ENCODE assay signal across 7 cellular contexts in the genomic region with DNA sequence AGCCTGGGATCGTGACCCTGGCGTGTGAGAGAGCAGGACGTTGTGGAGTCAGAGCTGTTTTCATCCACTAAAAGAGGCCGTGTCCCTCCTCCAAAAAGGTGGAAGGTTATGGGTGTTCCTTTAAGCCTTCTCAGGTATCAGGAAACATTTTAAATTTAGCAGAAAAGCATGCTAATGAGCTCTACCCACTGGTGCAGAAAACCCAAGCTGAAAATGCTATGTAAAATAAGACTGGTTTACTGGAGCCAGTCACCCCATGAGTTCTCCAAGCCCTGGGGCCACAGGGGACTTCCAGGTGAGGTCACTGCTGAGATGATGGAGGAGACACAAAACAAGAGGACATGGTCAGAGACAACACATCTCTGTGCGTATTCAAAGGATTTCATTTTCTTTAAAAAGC. TPM values are rescaled to one million over a fixed set of nuclear protein-coding genes. Genes with fewer than 3 reads are reported as not detected.
DNase-seq lines count a peak whose midpoint lies in the region; ATAC-seq and TF ChIP-seq lines count a peak whose summit lies in the region.

No MANE protein-coding gene starts in this region.

- peaks cover 72% of the 10 kb centered on the region for H3K36me3 Mint-ChIP-seq in activated CD8-positive, alpha-beta T cell treated with anti-CD3 and anti-CD28 coated beads, Interleukin-2, amount 10 ng/mL, durations not matched to agents 7 days and 5 days (ENCODE audit: low read depth)

- H3K9me3 ChIP-seq in BE2C, result no peaks in the 10 kb centered on the region

- H3K4me1 Mint-ChIP-seq in activated CD8-positive, alpha-beta T cell treated with anti-CD3 and anti-CD28 coated beads, Interleukin-2, amount 10 ng/mL, durations not matched to agents 7 days and 5 days (ENCODE audit: low read depth), result peaks cover 17% of the 10 kb centered on the region

- H3K36me3 ChIP-seq in BE2C, result peaks cover 50% of the 10 kb centered on the region

- no peak overlapping the region for H3K4me3 ChIP-seq in BE2C (ENCODE audit: low read depth, low read length)

- no peaks in the 10 kb centered on the region for H3K27me3 Mint-ChIP-seq in activated CD8-positive, alpha-beta T cell treated with anti-CD3 and anti-CD28 coated beads, Interleukin-2, amount 10 ng/mL, durations not matched to agents 7 days and 5 days (ENCODE audit: low read depth)

- H3K27ac Mint-ChIP-seq in activated CD8-positive, alpha-beta T cell treated with anti-CD3 and anti-CD28 coated beads, Interleukin-2, amount 10 ng/mL, durations not matched to agents 7 days and 5 days, result peak overlapping the region; percentile 63

- TF ChIP-seq CTCF in BE2C (IDR thresholded peaks at IDR 0.05; ENCODE audit: low read depth, low read length), result no peak

- no peak overlapping the region for H3K4me3 Mint-ChIP-seq in activated CD8-positive, alpha-beta T cell treated with anti-CD3 and anti-CD28 coated beads, Interleukin-2, amount 10 ng/mL, durations not matched to agents 7 days and 5 days

- no peaks in the 10 kb centered on the region for H3K4me1 ChIP-seq in BE2C

- no peak for DNase-seq in activated CD8-positive, alpha-beta T cell treated with anti-CD3 and anti-CD28 coated beads, Interleukin-2, amount 10 ng/mL, durations not matched to agents 7 days and 5 days
- DNase-seq in renal cortical epithelial cell (ENCODE audit: low read depth), result peak; percentile 95
- DNase-seq in AG08395 (ENCODE audit: low spot score), result no peak
- no peak for DNase-seq in BE2C

- ATAC-seq in GM18520 (IDR thresholded peaks at IDR 0.05; ENCODE audit: unreplicated experiment) (peak; percentile 44), HG02610 (IDR thresholded peaks at IDR 0.05; ENCODE audit: unreplicated experiment) (peak; percentile 78), HG03469 (IDR thresholded peaks at IDR 0.05; ENCODE audit: unreplicated experiment) (no peak)
- no peak for ATAC-seq in activated CD8-positive, alpha-beta T cell treated with anti-CD3 and anti-CD28 coated beads, Interleukin-2, amount 10 ng/mL, durations not matched to agents 7 days and 5 days

- POLR2A ChIA-PET in activated CD8-positive, alpha-beta T cell treated with anti-CD3 and anti-CD28 coated beads, Interleukin-2, amount 10 ng/mL, durations not matched to agents 7 days and 5 days (lab: Charles Lee), result interaction anchor here (1.0 to 2.2 kb wide), 2 partner anchors 14 to 30 kb away, joined by 3 to 9 read pairs; partner anchors contain the start of gene PRKAB1

- CTCF ChIA-PET in activated CD8-positive, alpha-beta T cell treated with anti-CD3 and anti-CD28 coated beads, Interleukin-2, amount 10 ng/mL, durations not matched to agents 7 days and 5 days (lab: Charles Lee), result interaction anchor here (0.7 to 3.5 kb wide), 4 partner anchors 10 to 98 kb away, joined by 3 to 23 read pairs (median 4); partner anchors contain the start of gene PRKAB1

- no peaks in the 10 kb centered on the region for H3K27me3 ChIP-seq in BE2C

- H3K9me3 Mint-ChIP-seq in activated CD8-positive, alpha-beta T cell treated with anti-CD3 and anti-CD28 coated beads, Interleukin-2, amount 10 ng/mL, durations not matched to agents 7 days and 5 days (ENCODE audit: insufficient read depth), result no peaks in the 10 kb centered on the region

RNA-seq across cellular contexts. Expression of gene PRKAB1, which starts 14.0 kb away (rescaled TPM):
- total RNA-seq in activated CD8-positive, alpha-beta T cell treated with anti-CD3 and anti-CD28 coated beads, Interleukin-2, amount 10 ng/mL, durations not matched to agents 7 days and 5 days, result 10 to 100 TPM; 31.7 to 33.1 TPM
- total RNA-seq in renal cortical epithelial cell, result 21.9 and 52.6 TPM in 2 replicates
- polyA plus RNA-seq in BE2C (2012; ENCODE audit: insufficient read depth, insufficient read length, low read depth), result 30.6 TPM

Comparison
In these comparisons a context has a peak if more than half of its experiments do, and no peak if none do; other contexts are left out.
1. ATAC-seq: peak in GM18520 (single experiment) and HG02610 (single experiment); none in activated CD8-positive, alpha-beta T cell treated with anti-CD3 and anti-CD28 coated beads, Interleukin-2, amount 10 ng/mL, durations not matched to agents 7 days and 5 days (single experiment) and HG03469 (single experiment).